Comparison of ENCODE assay signal across 19 cellular contexts in genomic region chr3:33810545-33810944, GRCh38.
"Had no signal": no experiment of that assay in that cellular context is flagged by ENCODE, and none has a peak within 500 bp of the region (broad histone marks: within the 10 kb centered on the region; RNA-seq: fewer than 3 reads in every experiment).

No MANE protein-coding gene starts in this region.

- H3K9me3 Mint-ChIP-seq: activated naive CD4-positive, alpha-beta T cell treated with anti-CD3 and anti-CD28 coated beads for 36 hours; central memory CD8-positive, alpha-beta T cell; neural progenitor cell; stimulated activated memory B cell treated with anti-CD40 and anti-IgM and Interleukin-4, amounts not matched to agents 10 μg/mL and 1 μg/mL and 100 μg/mL, for 72 hours had no signal

- H3K36me3 ChIP-seq: colonic mucosa, prostate gland had no signal

- DNase-seq: activated CD4-positive, alpha-beta T cell treated with anti-CD3 and anti-CD28 coated beads, Interleukin-2, amount 50 U/mL, for 48 hours; activated naive CD4-positive, alpha-beta T cell treated with anti-CD3 and anti-CD28 coated beads for 36 hours; activated T-cell treated with anti-CD3 and anti-CD28 coated beads for 4 hours; brain microvascular endothelial cell; colonic mucosa; foreskin keratinocyte; hypothalamus; kidney; mesenchymal stem cell; naive thymus-derived CD4-positive, alpha-beta T cell; stimulated activated CD4-positive, alpha-beta T cell treated with anti-CD3 and anti-CD28 coated beads, Interleukin-4, amount 100 ng/mL, for 4 hours; T-helper 2 cell; testis; upper lobe of left lung had no signal

- H3K4me1 ChIP-seq: foreskin keratinocyte, prostate gland had no signal

- H3K9me3 ChIP-seq: colonic mucosa, prostate gland, testis, upper lobe of left lung had no signal

- H3K27me3 ChIP-seq: brain microvascular endothelial cell, colonic mucosa, foreskin keratinocyte, neural progenitor cell, testis, upper lobe of left lung had no signal

- ATAC-seq: foreskin keratinocyte; naive thymus-derived CD4-positive, alpha-beta T cell; sciatic nerve; stimulated activated memory B cell treated with anti-CD40 and anti-IgM and Interleukin-4, amounts not matched to agents 10 μg/mL and 1 μg/mL and 100 μg/mL, for 72 hours had no signal

- H3K27ac ChIP-seq: brain microvascular endothelial cell, colonic mucosa, foreskin keratinocyte, neural progenitor cell, prostate gland, testis had no signal

- H3K4me3 ChIP-seq: colonic mucosa, neural progenitor cell, prostate gland, testis, upper lobe of left lung had no signal

- H3K4me3 Mint-ChIP-seq: activated naive CD4-positive, alpha-beta T cell treated with anti-CD3 and anti-CD28 coated beads for 36 hours; central memory CD8-positive, alpha-beta T cell; neural progenitor cell; stimulated activated memory B cell treated with anti-CD40 and anti-IgM and Interleukin-4, amounts not matched to agents 10 μg/mL and 1 μg/mL and 100 μg/mL, for 72 hours had no signal

- H3K27ac Mint-ChIP-seq: activated naive CD4-positive, alpha-beta T cell treated with anti-CD3 and anti-CD28 coated beads for 36 hours; neural progenitor cell; stimulated activated memory B cell treated with anti-CD40 and anti-IgM and Interleukin-4, amounts not matched to agents 10 μg/mL and 1 μg/mL and 100 μg/mL, for 72 hours had no signal

- H3K27me3 Mint-ChIP-seq: central memory CD8-positive, alpha-beta T cell; naive thymus-derived CD4-positive, alpha-beta T cell; stimulated activated memory B cell treated with anti-CD40 and anti-IgM and Interleukin-4, amounts not matched to agents 10 μg/mL and 1 μg/mL and 100 μg/mL, for 72 hours had no signal
